Comparison of ENCODE assay signal across 1 cellular context in genomic region chr3:11757929-11758328, GRCh38.
TF ChIP-seq lines count a peak whose summit lies in the region.

No MANE protein-coding gene starts in this region.

TF ChIP-seq in GM23338, 12 proteins besides CTCF, POLR2A, EP300 and RAD21:
- no peak for TF ChIP-seq POLR2AphosphoS5 (IDR thresholded peaks at IDR 0.05; ENCODE audit: low read depth)
- TF ChIP-seq ZNF462 (CRISPR knock-in tag; IDR thresholded peaks at IDR 0.05), result no peak
- TF ChIP-seq EZH2phosphoT487 (IDR thresholded peaks at IDR 0.05; ENCODE audit: unreplicated experiment), result no peak
- TF ChIP-seq CREB1 (CRISPR knock-in tag; IDR thresholded peaks at IDR 0.05; ENCODE audit: low read depth), result no peak
- TF ChIP-seq JUNB (IDR thresholded peaks at IDR 0.05; ENCODE audit: unreplicated experiment), result no peak
- no peak for TF ChIP-seq ZNF114 (CRISPR knock-in tag; IDR thresholded peaks at IDR 0.05)
- TF ChIP-seq, protein P1, sequence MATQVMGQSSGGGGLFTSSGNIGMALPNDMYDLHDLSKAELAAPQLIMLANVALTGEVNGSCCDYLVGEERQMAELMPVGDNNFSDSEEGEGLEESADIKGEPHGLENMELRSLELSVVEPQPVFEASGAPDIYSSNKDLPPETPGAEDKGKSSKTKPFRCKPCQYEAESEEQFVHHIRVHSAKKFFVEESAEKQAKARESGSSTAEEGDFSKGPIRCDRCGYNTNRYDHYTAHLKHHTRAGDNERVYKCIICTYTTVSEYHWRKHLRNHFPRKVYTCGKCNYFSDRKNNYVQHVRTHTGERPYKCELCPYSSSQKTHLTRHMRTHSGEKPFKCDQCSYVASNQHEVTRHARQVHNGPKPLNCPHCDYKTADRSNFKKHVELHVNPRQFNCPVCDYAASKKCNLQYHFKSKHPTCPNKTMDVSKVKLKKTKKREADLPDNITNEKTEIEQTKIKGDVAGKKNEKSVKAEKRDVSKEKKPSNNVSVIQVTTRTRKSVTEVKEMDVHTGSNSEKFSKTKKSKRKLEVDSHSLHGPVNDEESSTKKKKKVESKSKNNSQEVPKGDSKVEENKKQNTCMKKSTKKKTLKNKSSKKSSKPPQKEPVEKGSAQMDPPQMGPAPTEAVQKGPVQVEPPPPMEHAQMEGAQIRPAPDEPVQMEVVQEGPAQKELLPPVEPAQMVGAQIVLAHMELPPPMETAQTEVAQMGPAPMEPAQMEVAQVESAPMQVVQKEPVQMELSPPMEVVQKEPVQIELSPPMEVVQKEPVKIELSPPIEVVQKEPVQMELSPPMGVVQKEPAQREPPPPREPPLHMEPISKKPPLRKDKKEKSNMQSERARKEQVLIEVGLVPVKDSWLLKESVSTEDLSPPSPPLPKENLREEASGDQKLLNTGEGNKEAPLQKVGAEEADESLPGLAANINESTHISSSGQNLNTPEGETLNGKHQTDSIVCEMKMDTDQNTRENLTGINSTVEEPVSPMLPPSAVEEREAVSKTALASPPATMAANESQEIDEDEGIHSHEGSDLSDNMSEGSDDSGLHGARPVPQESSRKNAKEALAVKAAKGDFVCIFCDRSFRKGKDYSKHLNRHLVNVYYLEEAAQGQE (IDR thresholded peaks at IDR 0.05; ENCODE audit: unreplicated experiment), result no peak
